ENCODE assay signal across 17 cellular contexts in genomic region chr4:157886650-157887049, GRCh38.
DNase-seq lines count a peak whose midpoint lies in the region; FAIRE-seq and TF ChIP-seq lines count a peak whose summit lies in the region.
"Had no signal": no experiment of that assay in that cellular context is flagged by ENCODE, and none has a peak within 500 bp of the region (broad histone marks: within the 10 kb centered on the region; RNA-seq: fewer than 3 reads in every experiment).

No MANE protein-coding gene starts in this region.

- H3K27ac Mint-ChIP-seq in nephron: peak overlapping the region in 2 of 3 experiments; percentile 7 to 19
- H3K27ac Mint-ChIP-seq: CD14-positive monocyte; CD8-positive, alpha-beta T cell had no signal

- no peak for TF ChIP-seq POLR2A in thyroid gland (IDR thresholded peaks at IDR 0.05)

- peak overlapping the region in 42 of 59 donors; percentile 7 to 78 (median 46) for H3K27ac ChIP-seq in dorsolateral prefrontal cortex
- H3K27ac ChIP-seq in thyroid gland: no peak overlapping the region
- H3K27ac ChIP-seq: 22Rv1 had no signal

- no peaks in the 10 kb centered on the region for H3K36me3 Mint-ChIP-seq in nephron (ENCODE audit: low read depth)
- H3K36me3 Mint-ChIP-seq: CD14-positive monocyte; CD8-positive, alpha-beta T cell had no signal

- 81 to 83% methylated on average over 3 of the region's 3 CpGs for WGBS in thyroid gland, 2 donors

- no peaks in the 10 kb centered on the region for H3K36me3 ChIP-seq in thyroid gland

- intact Hi-C loops in dorsolateral prefrontal cortex (cut with DNase I): loop anchor here in 1 of 2 donors (5.0 kb wide), 1 partner anchor 49 kb away; no protein-coding TSS in a partner anchor
- intact Hi-C loops in thyroid gland (cut with DNase I): no loop called here

- TF ChIP-seq CTCF in dorsolateral prefrontal cortex (IDR thresholded peaks at IDR 0.05 in 54 of 56, conservative IDR thresholded peaks at IDR 0.05 in 2 of 56; ENCODE audit: low read depth in 1 of 56, partially characterized antibody in 56 of 56) (no peak), nephron (IDR thresholded peaks at IDR 0.05; ENCODE audit: unreplicated experiment in 3 of 3) (no peak), thyroid gland (IDR thresholded peaks at IDR 0.05) (no peak)

- H3K9me3 Mint-ChIP-seq in nephron: no peaks in the 10 kb centered on the region

- DNase-seq in NCI-H2171 treated with DMSO at 0.1 percent for 48 hours (lab: John Stamatoyannopoulos, UW) (peak; percentile 3), NCI-H2171 (lab: John Stamatoyannopoulos, UW) (no peak), dorsolateral prefrontal cortex (no peak), NCI-H1092 (lab: John Stamatoyannopoulos, UW) (no peak), thyroid gland (no peak), frontal cortex (ENCODE audit: low spot score in 2 of 2) (no peak)
- DNase-seq: CD8-positive, alpha-beta T cell; COR-L47; DND-41; GDM1; IMR-90 had no signal

- H3K4me3 Mint-ChIP-seq in nephron: no peak overlapping the region
- H3K4me3 Mint-ChIP-seq: CD14-positive monocyte; CD8-positive, alpha-beta T cell had no signal

- H3K9me3 ChIP-seq in thyroid gland: no peaks in the 10 kb centered on the region

- H3K27me3 Mint-ChIP-seq in nephron (ENCODE audit: low read depth): no peaks in the 10 kb centered on the region

- no peak overlapping the region for H3K4me3 ChIP-seq in dorsolateral prefrontal cortex
- H3K4me3 ChIP-seq in thyroid gland (replicated peaks in 1 of 3): no peak overlapping the region

- peaks cover 17% of the 10 kb centered on the region for H3K4me1 Mint-ChIP-seq in nephron
- H3K4me1 Mint-ChIP-seq: CD14-positive monocyte had no signal

- H3K27me3 ChIP-seq in dorsolateral prefrontal cortex (no peaks in the 10 kb centered on the region), thyroid gland (no peaks in the 10 kb centered on the region)

- no peak for FAIRE-seq in frontal cortex (lab: Jason Lieb, UNC)
- FAIRE-seq: D721Med, GM12892, H54 had no signal

- no peaks in the 10 kb centered on the region for H3K4me1 ChIP-seq in thyroid gland

Comparison
In these comparisons a context has a peak if more than half of its experiments do, and no peak if none do; other contexts are left out.
1. H3K27ac ChIP-seq: peak in dorsolateral prefrontal cortex (42 of 59); none in thyroid gland (0 of 3).